1 cellular context compared by ENCODE assay signal in genomic region chr1:40187399-40187798, GRCh38.
A peak's percentile ranks its signal among the peaks of the same experiment; 100 is the strongest.
TF ChIP-seq lines count a peak whose summit lies in the region.

No MANE protein-coding gene starts in this region.

TF ChIP-seq in K562, 482 proteins besides CTCF, POLR2A, EP300 and RAD21:
- 0 out of 2 replicates have a peak, but pooled peaks have one; percentile 28 for TF ChIP-seq MEF2A (IDR thresholded peaks at IDR 0.05; ENCODE audit: control insufficient read depth, low read depth, low read length)
- TF ChIP-seq, protein P1, sequence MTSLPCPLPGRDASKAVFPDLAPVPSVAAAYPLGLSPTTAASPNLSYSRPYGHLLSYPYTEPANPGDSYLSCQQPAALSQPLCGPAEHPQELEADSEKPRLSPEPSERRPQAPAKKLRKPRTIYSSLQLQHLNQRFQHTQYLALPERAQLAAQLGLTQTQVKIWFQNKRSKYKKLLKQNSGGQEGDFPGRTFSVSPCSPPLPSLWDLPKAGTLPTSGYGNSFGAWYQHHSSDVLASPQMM (CRISPR knock-in tag; IDR thresholded peaks at IDR 0.05), result no peak
- TF ChIP-seq HNRNPUL1 (IDR thresholded peaks at IDR 0.05; ENCODE audit: low read length), result no peak
